Comparison of ENCODE assay signal across 1 cellular context in the genomic region with DNA sequence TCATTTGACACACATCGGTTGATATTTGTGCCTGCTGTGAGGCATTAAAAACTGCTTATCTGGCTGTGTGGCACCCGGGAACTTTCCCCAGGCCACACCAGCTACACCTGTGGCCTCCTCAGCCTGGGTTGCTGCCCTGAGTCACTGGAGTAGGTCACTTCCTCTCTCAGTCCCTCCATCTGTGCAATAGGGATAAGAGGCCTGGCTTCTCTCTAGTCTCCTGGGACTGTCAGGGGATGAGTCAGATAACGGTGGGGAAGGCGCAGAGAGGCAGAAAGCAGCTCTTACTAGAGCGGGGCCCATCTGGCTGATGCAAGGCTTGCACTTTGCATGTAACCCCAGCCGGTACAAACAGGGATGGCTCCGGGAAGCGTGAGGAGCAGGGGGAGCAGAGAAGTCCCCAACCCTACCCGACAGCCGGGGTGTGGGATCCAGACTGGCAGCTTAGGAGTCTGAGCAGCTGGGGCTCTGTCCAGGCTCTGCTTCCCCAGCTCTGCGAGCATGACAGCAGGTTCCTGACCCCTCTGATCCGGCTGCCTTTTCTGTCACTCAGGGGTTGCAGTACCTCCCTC.
TF ChIP-seq lines count a peak whose summit lies in the region.

No MANE protein-coding gene starts in this region.

TF ChIP-seq in GM12878, 131 proteins besides CTCF, POLR2A, EP300 and RAD21 (continued from another document):
- TF ChIP-seq NFIC (IDR thresholded peaks at IDR 0.05; ENCODE audit: low read depth, low read length) = peak; percentile 86; the same call in 1 of the 2 replicates
- no peak for TF ChIP-seq SREBF2 (IDR thresholded peaks at IDR 0.05; ENCODE audit: low read length)
- TF ChIP-seq MTA3 (IDR thresholded peaks at IDR 0.05; ENCODE audit: borderline replicate concordance, low read length) = peak; percentile 50; the same call in 1 of the 2 replicates
- peak; percentile 43; the same call in 1 of the 2 replicates for TF ChIP-seq ZNF24 (IDR thresholded peaks at IDR 0.05)
- TF ChIP-seq FOXM1 (IDR thresholded peaks at IDR 0.05; ENCODE audit: low read depth, low read length) = peak; percentile 74; the same call in 1 of the 2 replicates
